In the genomic region with DNA sequence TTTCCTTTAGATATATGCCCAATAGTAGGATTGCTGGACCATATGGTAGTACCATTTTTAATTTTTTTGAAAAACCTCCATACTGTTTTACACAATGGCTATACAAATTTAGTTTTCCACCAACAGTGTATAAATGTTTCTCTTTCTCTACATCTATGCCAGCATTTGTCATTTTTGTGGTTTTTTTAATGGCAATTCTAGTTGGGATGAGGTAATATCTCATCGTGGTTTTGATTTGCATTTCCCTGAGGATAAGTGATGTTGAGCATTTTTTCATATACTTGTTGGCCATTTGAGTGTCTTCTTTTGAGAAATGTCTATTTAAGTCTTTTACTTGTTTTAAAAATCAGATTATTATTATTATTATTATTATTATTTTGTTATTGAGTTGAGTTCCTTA, we compare ENCODE assay signal across 14 cellular contexts. TPM values are rescaled to one million over a fixed set of nuclear protein-coding genes. Genes with fewer than 3 reads are reported as not detected.
"Had no signal": no experiment of that assay in that cellular context is flagged by ENCODE, and none has a peak within 500 bp of the region (broad histone marks: within the 10 kb centered on the region; RNA-seq: fewer than 3 reads in every experiment).

No MANE protein-coding gene starts in this region.

- H2AFZ ChIP-seq: neural progenitor cell had no signal

- H3K27ac ChIP-seq: cardiac muscle cell, esophagus muscularis mucosa, neural progenitor cell, ovary, thoracic aorta had no signal

- H3K27me3 ChIP-seq: cardiac muscle cell, esophagus muscularis mucosa, neural progenitor cell, ovary had no signal

- H3K4me2 ChIP-seq: neural progenitor cell had no signal

- ATAC-seq: activated CD4-positive, CD25-positive, alpha-beta regulatory T cell treated with anti-CD3 and anti-CD28 coated beads, Interleukin-2, amount 50 U/mL, for 24 hours had no signal

- H3K4me1 ChIP-seq: neural progenitor cell had no signal

- H3K4me3 ChIP-seq: cardiac muscle cell, esophagus muscularis mucosa, neural progenitor cell, ovary, thoracic aorta had no signal

- H3K9me3 ChIP-seq: esophagus muscularis mucosa, ovary, thoracic aorta had no signal

- H3K36me3 ChIP-seq: cardiac muscle cell, esophagus muscularis mucosa, neural progenitor cell, ovary, thoracic aorta had no signal

- DNase-seq: activated effector memory CD4-positive, alpha-beta T cell treated with Interleukin-2 at 50 U/mL for 16 hours; activated naive CD8-positive, alpha-beta T cell treated with anti-CD3 and anti-CD28 coated beads, Interleukin-2, amount 10 ng/mL, durations not matched to agents 7 days and 5 days; activated T-cell treated with anti-CD3 and anti-CD28 coated beads, Interleukin-2, amount 50 U/mL, for 24 hours; aorta; hypothalamus; kidney glomerular epithelial cell; ovary; stimulated activated CD4-positive, alpha-beta T cell treated with anti-CD3 and anti-CD28 coated beads, Interleukin-2, amount 100 ng/mL, for 48 hours had no signal

- H3K9ac ChIP-seq: neural progenitor cell had no signal

RNA-seq across cellular contexts. Expression of gene PLA2G4A, which starts 35.5 kb away (rescaled TPM):
- total RNA-seq: myocyte had no signal
- polyA plus RNA-seq: cardiac muscle cell had no signal
